ENCODE assay signal across 11 cellular contexts in genomic region chr7:84336303-84336702, GRCh38.
DNase-seq lines count a peak whose midpoint lies in the region; ATAC-seq and TF ChIP-seq lines count a peak whose summit lies in the region.
"Had no signal": no experiment of that assay in that cellular context is flagged by ENCODE, and none has a peak within 500 bp of the region (broad histone marks: within the 10 kb centered on the region; RNA-seq: fewer than 3 reads in every experiment).

No MANE protein-coding gene starts in this region.

- peaks cover 0 to 5% (median 2%) of the 10 kb centered on the region in 7 donors for H3K9me3 Mint-ChIP-seq in CD14-positive monocyte
- peaks cover 5% of the 10 kb centered on the region for H3K9me3 Mint-ChIP-seq in stimulated activated memory B cell treated with anti-CD40 and anti-IgM and Interleukin-4, amounts not matched to agents 10 μg/mL and 1 μg/mL and 100 μg/mL, for 72 hours
- no peaks in the 10 kb centered on the region for H3K9me3 Mint-ChIP-seq in activated CD8-positive, alpha-beta memory T cell treated with anti-CD3 and anti-CD28 coated beads, Interleukin-2, amount 10 ng/mL, durations not matched to agents 7 days and 5 days (ENCODE audit: low read depth)

- H2AFZ ChIP-seq in neuron (ENCODE audit: low read depth, low read length) = peak overlapping the region; percentile 76

- H3K4me1 ChIP-seq in neuron (ENCODE audit: insufficient read depth, low read length) (peaks cover 21% of the 10 kb centered on the region), vagina (no peaks in the 10 kb centered on the region)
- H3K4me1 ChIP-seq: SJSA1 had no signal

- no peak for TF ChIP-seq CTCF in CD14-positive monocyte (IDR thresholded peaks at IDR 0.05)
- TF ChIP-seq CTCF in vagina (IDR thresholded peaks at IDR 0.05) = no peak

- H3K27ac ChIP-seq in vagina = no peak overlapping the region
- H3K27ac ChIP-seq: SJSA1 had no signal

- peak; percentile 92 for DNase-seq in RPMI8226
- no peak for DNase-seq in CD14-positive monocyte (ENCODE audit: low spot score)
- no peak for DNase-seq in vagina (ENCODE audit: extremely low spot score in 2 of 2)
- no peak for DNase-seq in activated CD8-positive, alpha-beta memory T cell treated with anti-CD3 and anti-CD28 coated beads, Interleukin-2, amount 10 ng/mL, durations not matched to agents 7 days and 5 days
- DNase-seq: activated gamma-delta T cell treated with Interleukin-2 at 50 U/mL for 16 hours, head of caudate nucleus had no signal

- intact Hi-C loops in CD14-positive monocyte (cut with micrococcal nuclease) = no loop called here
- intact Hi-C loops in vagina (cut with DNase I) = no loop called here

- H3K27ac Mint-ChIP-seq in CD14-positive monocyte = no peak overlapping the region
- no peak overlapping the region for H3K27ac Mint-ChIP-seq in stimulated activated memory B cell treated with anti-CD40 and anti-IgM and Interleukin-4, amounts not matched to agents 10 μg/mL and 1 μg/mL and 100 μg/mL, for 72 hours
- no peak overlapping the region for H3K27ac Mint-ChIP-seq in activated CD8-positive, alpha-beta memory T cell treated with anti-CD3 and anti-CD28 coated beads, Interleukin-2, amount 10 ng/mL, durations not matched to agents 7 days and 5 days

- H3K27me3 Mint-ChIP-seq in CD14-positive monocyte (ENCODE audit: low read depth in 3 of 3) = peaks cover 0 to 1% (median 0%) of the 10 kb centered on the region in 3 donors
- H3K27me3 Mint-ChIP-seq in stimulated activated memory B cell treated with anti-CD40 and anti-IgM and Interleukin-4, amounts not matched to agents 10 μg/mL and 1 μg/mL and 100 μg/mL, for 72 hours = no peaks in the 10 kb centered on the region
- no peaks in the 10 kb centered on the region for H3K27me3 Mint-ChIP-seq in activated CD8-positive, alpha-beta memory T cell treated with anti-CD3 and anti-CD28 coated beads, Interleukin-2, amount 10 ng/mL, durations not matched to agents 7 days and 5 days

- H3K9me3 ChIP-seq in neuron (ENCODE audit: low read length) (no peaks in the 10 kb centered on the region), vagina (no peaks in the 10 kb centered on the region)
- H3K9me3 ChIP-seq: SJSA1 had no signal

- TF ChIP-seq POLR2A in vagina (IDR thresholded peaks at IDR 0.05) = no peak

- ATAC-seq in GM19043 (IDR thresholded peaks at IDR 0.05; ENCODE audit: low read depth, unreplicated experiment) = peak; percentile 66
- ATAC-seq in HG03135 (IDR thresholded peaks at IDR 0.05; ENCODE audit: unreplicated experiment) = peak; percentile 87
- no peak for ATAC-seq in stimulated activated memory B cell treated with anti-CD40 and anti-IgM and Interleukin-4, amounts not matched to agents 10 μg/mL and 1 μg/mL and 100 μg/mL, for 72 hours
- ATAC-seq in activated CD8-positive, alpha-beta memory T cell treated with anti-CD3 and anti-CD28 coated beads, Interleukin-2, amount 10 ng/mL, durations not matched to agents 7 days and 5 days = no peak

- H3K36me3 ChIP-seq in neuron (ENCODE audit: insufficient read depth, low read length) = no peaks in the 10 kb centered on the region
- no peaks in the 10 kb centered on the region for H3K36me3 ChIP-seq in vagina
- H3K36me3 ChIP-seq: SJSA1 had no signal

- no peaks in the 10 kb centered on the region for H3K27me3 ChIP-seq in neuron (ENCODE audit: insufficient read depth, low read length)
- H3K27me3 ChIP-seq in vagina = no peaks in the 10 kb centered on the region
- H3K27me3 ChIP-seq: SJSA1 had no signal

- H3K4me3 ChIP-seq in neuron (ENCODE audit: low read length) (no peak overlapping the region), vagina (no peak overlapping the region)
- H3K4me3 ChIP-seq: SJSA1 had no signal

- no peaks in the 10 kb centered on the region for H3K36me3 Mint-ChIP-seq in CD14-positive monocyte
- no peaks in the 10 kb centered on the region for H3K36me3 Mint-ChIP-seq in stimulated activated memory B cell treated with anti-CD40 and anti-IgM and Interleukin-4, amounts not matched to agents 10 μg/mL and 1 μg/mL and 100 μg/mL, for 72 hours
- H3K36me3 Mint-ChIP-seq in activated CD8-positive, alpha-beta memory T cell treated with anti-CD3 and anti-CD28 coated beads, Interleukin-2, amount 10 ng/mL, durations not matched to agents 7 days and 5 days = no peaks in the 10 kb centered on the region

- H3K4me1 Mint-ChIP-seq in CD14-positive monocyte = peaks cover 3% of the 10 kb centered on the region
- no peaks in the 10 kb centered on the region for H3K4me1 Mint-ChIP-seq in stimulated activated memory B cell treated with anti-CD40 and anti-IgM and Interleukin-4, amounts not matched to agents 10 μg/mL and 1 μg/mL and 100 μg/mL, for 72 hours
- H3K4me1 Mint-ChIP-seq in activated CD8-positive, alpha-beta memory T cell treated with anti-CD3 and anti-CD28 coated beads, Interleukin-2, amount 10 ng/mL, durations not matched to agents 7 days and 5 days = no peaks in the 10 kb centered on the region

- no peak overlapping the region for H3K4me3 Mint-ChIP-seq in CD14-positive monocyte
- no peak overlapping the region for H3K4me3 Mint-ChIP-seq in stimulated activated memory B cell treated with anti-CD40 and anti-IgM and Interleukin-4, amounts not matched to agents 10 μg/mL and 1 μg/mL and 100 μg/mL, for 72 hours
- H3K4me3 Mint-ChIP-seq in activated CD8-positive, alpha-beta memory T cell treated with anti-CD3 and anti-CD28 coated beads, Interleukin-2, amount 10 ng/mL, durations not matched to agents 7 days and 5 days = no peak overlapping the region

- CTCF ChIA-PET in activated CD8-positive, alpha-beta memory T cell treated with anti-CD3 and anti-CD28 coated beads, Interleukin-2, amount 10 ng/mL, durations not matched to agents 7 days and 5 days (lab: Charles Lee) = no interaction called here

Comparison
In these comparisons a context has a peak if more than half of its experiments do, and no peak if none do; other contexts are left out.
1. ATAC-seq: peak in GM19043 (single experiment) and HG03135 (single experiment); none in stimulated activated memory B cell treated with anti-CD40 and anti-IgM and Interleukin-4, amounts not matched to agents 10 μg/mL and 1 μg/mL and 100 μg/mL, for 72 hours (single experiment) and activated CD8-positive, alpha-beta memory T cell treated with anti-CD3 and anti-CD28 coated beads, Interleukin-2, amount 10 ng/mL, durations not matched to agents 7 days and 5 days (single experiment).